Comparison of ENCODE assay signal across 8 cellular contexts in genomic region chr6:27672113-27672799, GRCh38.
DNase-seq lines count a peak whose midpoint lies in the region; ATAC-seq and TF ChIP-seq lines count a peak whose summit lies in the region.

No MANE protein-coding gene starts in this region.

- H3K27ac ChIP-seq in C4-2B (peak overlapping the region; percentile 39), dorsolateral prefrontal cortex (no peak overlapping the region)

- TF ChIP-seq CTCF in C4-2B (conservative IDR thresholded peaks at IDR 0.05) (no peak), astrocyte of the cerebellum (IDR thresholded peaks at IDR 0.05; ENCODE audit: low read depth, low read length, missing control alignments) (no peak), dorsolateral prefrontal cortex (IDR thresholded peaks at IDR 0.05 in 54 of 56, conservative IDR thresholded peaks at IDR 0.05 in 2 of 56; ENCODE audit: low read depth in 1 of 56, partially characterized antibody in 56 of 56) (no peak)

- peak overlapping the region; percentile 23 for H3K4me3 ChIP-seq in astrocyte of the cerebellum (ENCODE audit: low read depth, low read length)
- peak overlapping the region in 21 of 59 donors; percentile 1 to 59 (median 11) for H3K4me3 ChIP-seq in dorsolateral prefrontal cortex

- in situ Hi-C loops in astrocyte of the cerebellum (cut with HindIII; ENCODE audit: low sequenced_read_pairs) = no loop called here

- intact Hi-C loops in dorsolateral prefrontal cortex (cut with DNase I) = loop anchor here in 1 of 2 donors (1.0 kb wide), 1 partner anchor 10 kb away; no protein-coding TSS in a partner anchor

- H3K27me3 ChIP-seq in dorsolateral prefrontal cortex = peaks cover 4 to 100% (median 88%) of the 10 kb centered on the region in 45 donors

- DNase-seq in NCI-H526 (lab: John Stamatoyannopoulos, UW) (peak; percentile 61 to 80), astrocyte of the cerebellum (ENCODE audit: low read depth) (no peak), medulla oblongata (ENCODE audit: extremely low spot score) (peak; percentile 20), dorsolateral prefrontal cortex (no peak), ureter (ENCODE audit: low spot score) (no peak)

- peak; percentile 68 for ATAC-seq in GM18511 (IDR thresholded peaks at IDR 0.05; ENCODE audit: unreplicated experiment)
- peak; percentile 57 for ATAC-seq in HG02981 (IDR thresholded peaks at IDR 0.05; ENCODE audit: unreplicated experiment)

Comparison
In these comparisons a context has a peak if more than half of its experiments do, and no peak if none do; other contexts are left out.
1. DNase-seq: peak in NCI-H526 (2 of 2) and medulla oblongata (single experiment); none in astrocyte of the cerebellum (single experiment), dorsolateral prefrontal cortex (0 of 10) and ureter (single experiment).